In the genomic region with DNA sequence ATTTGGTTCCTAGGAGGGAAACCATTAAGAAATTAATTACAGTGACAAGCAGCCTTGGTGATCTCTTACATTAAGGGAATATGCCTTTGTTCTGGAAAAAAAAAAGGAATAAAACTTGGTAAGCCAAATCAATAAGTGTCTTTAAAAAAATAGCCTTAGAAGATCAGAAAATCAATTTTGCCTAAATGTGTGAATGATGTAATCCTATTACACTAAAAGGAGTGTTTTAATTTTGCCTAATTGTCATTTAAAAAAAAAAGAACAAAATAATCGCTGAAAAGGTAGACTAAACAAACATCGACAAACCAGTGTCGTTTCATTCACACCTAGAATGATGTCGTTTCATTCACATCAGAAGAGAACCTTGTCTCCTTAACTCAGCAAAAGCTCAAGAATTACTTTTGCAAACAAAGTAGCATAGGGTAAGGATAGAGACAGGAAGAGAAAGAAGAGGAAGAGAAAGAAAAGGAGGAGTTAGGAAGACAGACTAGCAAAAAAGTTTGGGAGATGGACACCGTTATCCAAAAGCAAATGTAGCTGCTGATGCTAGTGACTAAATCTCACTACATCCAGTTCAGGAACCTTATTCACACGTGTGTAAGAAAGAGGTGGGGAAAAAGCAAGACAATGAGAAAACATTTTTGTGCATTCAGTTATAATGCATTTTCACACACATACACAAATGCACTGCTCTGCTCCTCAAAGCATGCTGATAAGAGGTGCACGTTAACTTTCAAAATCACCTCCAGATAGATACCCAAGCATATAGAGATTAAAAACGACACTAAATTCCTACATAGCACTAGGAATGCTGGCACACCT, we compare ENCODE assay signal across 1 cellular context.
TF ChIP-seq lines count a peak whose summit lies in the region.

No MANE protein-coding gene starts in this region.

TF ChIP-seq in GM12878, 131 proteins besides CTCF, POLR2A, EP300 and RAD21 (continued from another document):
- TF ChIP-seq, protein P1, sequence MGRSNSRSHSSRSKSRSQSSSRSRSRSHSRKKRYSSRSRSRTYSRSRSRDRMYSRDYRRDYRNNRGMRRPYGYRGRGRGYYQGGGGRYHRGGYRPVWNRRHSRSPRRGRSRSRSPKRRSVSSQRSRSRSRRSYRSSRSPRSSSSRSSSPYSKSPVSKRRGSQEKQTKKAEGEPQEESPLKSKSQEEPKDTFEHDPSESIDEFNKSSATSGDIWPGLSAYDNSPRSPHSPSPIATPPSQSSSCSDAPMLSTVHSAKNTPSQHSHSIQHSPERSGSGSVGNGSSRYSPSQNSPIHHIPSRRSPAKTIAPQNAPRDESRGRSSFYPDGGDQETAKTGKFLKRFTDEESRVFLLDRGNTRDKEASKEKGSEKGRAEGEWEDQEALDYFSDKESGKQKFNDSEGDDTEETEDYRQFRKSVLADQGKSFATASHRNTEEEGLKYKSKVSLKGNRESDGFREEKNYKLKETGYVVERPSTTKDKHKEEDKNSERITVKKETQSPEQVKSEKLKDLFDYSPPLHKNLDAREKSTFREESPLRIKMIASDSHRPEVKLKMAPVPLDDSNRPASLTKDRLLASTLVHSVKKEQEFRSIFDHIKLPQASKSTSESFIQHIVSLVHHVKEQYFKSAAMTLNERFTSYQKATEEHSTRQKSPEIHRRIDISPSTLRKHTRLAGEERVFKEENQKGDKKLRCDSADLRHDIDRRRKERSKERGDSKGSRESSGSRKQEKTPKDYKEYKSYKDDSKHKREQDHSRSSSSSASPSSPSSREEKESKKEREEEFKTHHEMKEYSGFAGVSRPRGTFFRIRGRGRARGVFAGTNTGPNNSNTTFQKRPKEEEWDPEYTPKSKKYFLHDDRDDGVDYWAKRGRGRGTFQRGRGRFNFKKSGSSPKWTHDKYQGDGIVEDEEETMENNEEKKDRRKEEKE (IDR thresholded peaks at IDR 0.05), result no peak
- TF ChIP-seq HDAC2 (IDR thresholded peaks at IDR 0.05) (no peak), GATAD2B (conservative IDR thresholded peaks at IDR 0.05; ENCODE audit: low read depth) (no peak), BRCA1 (IDR thresholded peaks at IDR 0.05; ENCODE audit: low read depth, low read length) (no peak), SRF (IDR thresholded peaks at IDR 0.05; ENCODE audit: low read depth in 2 of 2, low read length in 2 of 2) (no peak)
